In genomic region chr4:100820249-100820648, GRCh38 we compare ENCODE assay signal across 34 cellular contexts.
"Had no signal": no experiment of that assay in that cellular context is flagged by ENCODE, and none has a peak within 500 bp of the region (broad histone marks: within the 10 kb centered on the region; RNA-seq: fewer than 3 reads in every experiment).

No MANE protein-coding gene starts in this region.

- H3K9me3 ChIP-seq: adrenal gland, body of pancreas, esophagus muscularis mucosa, gastrocnemius medialis, heart left ventricle had no signal

- H3K9me3 Mint-ChIP-seq: activated B cell treated with CpG ODN at 0.5 μM for 24 hours; activated CD8-positive, alpha-beta T cell treated with anti-CD3 and anti-CD28 coated beads for 36 hours; activated naive CD4-positive, alpha-beta T cell treated with anti-CD3 and anti-CD28 coated beads for 36 hours; activated naive CD4-positive, alpha-beta T cell treated with anti-CD3 and anti-CD28 coated beads, Interleukin-2, amount 50 U/mL, for 24 hours; activated naive CD8-positive, alpha-beta T cell treated with anti-CD3 and anti-CD28 coated beads for 36 hours; activated naive CD8-positive, alpha-beta T cell treated with anti-CD3 and anti-CD28 coated beads, Interleukin-2, amount 50 U/mL, for 24 hours; activated T-helper 1 cell treated with anti-CD3 and anti-CD28 coated beads, Interleukin-12 subunit alpha, Interleukin-12 subunit beta, Interleukin-2, Interleukin-4 antibody, amounts not matched to agents 30 ng/mL and 10 ng/mL and 1 ng/mL, durations not matched to agents 14 hours and 24 hours and 36 hours; dendritic cell treated with granulocyte-macrophage colony-stimulating factor and Interleukin-4, amounts not matched to agents 40 ng/mL and 50 ng/mL, for 4 days; effector memory CD8-positive, alpha-beta T cell; T-helper 2 cell treated with Interferon-gamma antibody and Interleukin-4, amounts not matched to agents 5 μg/mL and 100 μg/mL, for 36 hours had no signal

- H3K4me1 Mint-ChIP-seq: activated B cell treated with CpG ODN at 0.5 μM for 24 hours; activated naive CD4-positive, alpha-beta T cell treated with anti-CD3 and anti-CD28 coated beads, Interleukin-2, amount 50 U/mL, for 24 hours; activated naive CD8-positive, alpha-beta T cell treated with anti-CD3 and anti-CD28 coated beads for 36 hours; T-helper 17 cell had no signal

- H3K27me3 ChIP-seq: adrenal gland, body of pancreas, esophagus muscularis mucosa, foreskin keratinocyte, gastrocnemius medialis, heart left ventricle had no signal

- H3K4me3 Mint-ChIP-seq: activated B cell treated with CpG ODN at 0.5 μM for 24 hours; activated CD8-positive, alpha-beta T cell treated with anti-CD3 and anti-CD28 coated beads for 36 hours; activated naive CD4-positive, alpha-beta T cell treated with anti-CD3 and anti-CD28 coated beads for 36 hours; activated naive CD4-positive, alpha-beta T cell treated with anti-CD3 and anti-CD28 coated beads, Interleukin-2, amount 50 U/mL, for 24 hours; activated naive CD8-positive, alpha-beta T cell treated with anti-CD3 and anti-CD28 coated beads for 36 hours; activated naive CD8-positive, alpha-beta T cell treated with anti-CD3 and anti-CD28 coated beads, Interleukin-2, amount 50 U/mL, for 24 hours; activated T-helper 1 cell treated with anti-CD3 and anti-CD28 coated beads, Interleukin-12 subunit alpha, Interleukin-12 subunit beta, Interleukin-2, Interleukin-4 antibody, amounts not matched to agents 30 ng/mL and 10 ng/mL and 1 ng/mL, durations not matched to agents 14 hours and 24 hours and 36 hours; dendritic cell treated with granulocyte-macrophage colony-stimulating factor and Interleukin-4, amounts not matched to agents 40 ng/mL and 50 ng/mL, for 4 days; effector memory CD8-positive, alpha-beta T cell; T-helper 17 cell; T-helper 2 cell treated with Interferon-gamma antibody and Interleukin-4, amounts not matched to agents 5 μg/mL and 100 μg/mL, for 36 hours had no signal

- H3K4me3 ChIP-seq: adrenal gland, body of pancreas, coronary artery, esophagus muscularis mucosa, gastrocnemius medialis, heart left ventricle had no signal

- H3K36me3 ChIP-seq: adrenal gland, esophagus muscularis mucosa, gastrocnemius medialis, heart left ventricle, WERI-Rb-1 had no signal

- DNase-seq: activated B cell treated with CpG ODN at 0.5 μM for 24 hours; activated CD4-positive, alpha-beta T cell treated with anti-CD3 and anti-CD28 coated beads for 48 hours; activated CD4-positive, alpha-beta T cell treated with anti-CD3 and anti-CD28 coated beads, Interleukin-2, amount 50 U/mL, for 1 hour; activated CD4-positive, alpha-beta T cell treated with anti-CD3 and anti-CD28 coated beads, Interleukin-2, amount 50 U/mL, for 48 hours; activated CD8-positive, alpha-beta memory T cell treated with anti-CD3 and anti-CD28 coated beads for 24 hours; activated CD8-positive, alpha-beta T cell treated with anti-CD3 and anti-CD28 coated beads for 36 hours; activated effector memory CD4-positive, alpha-beta T cell treated with anti-CD3 and anti-CD28 coated beads, Interleukin-2, amount 50 U/mL, for 16 hours; activated naive CD4-positive, alpha-beta T cell treated with anti-CD3 and anti-CD28 coated beads for 36 hours; activated naive CD8-positive, alpha-beta T cell treated with anti-CD3 and anti-CD28 coated beads for 36 hours; activated naive CD8-positive, alpha-beta T cell treated with anti-CD3 and anti-CD28 coated beads, Interleukin-2, amount 50 U/mL, for 24 hours; activated T-cell treated with anti-CD3 and anti-CD28 coated beads, Interleukin-2, amount 50 U/mL, for 48 hours; adrenal gland; aorta; body of pancreas; central memory CD4-positive, alpha-beta T cell; cerebellar nuclear complex; effector CD4-positive, alpha-beta T cell; effector memory CD8-positive, alpha-beta T cell; erythroblast; foreskin keratinocyte; gastrocnemius medialis; glutamatergic neuron; heart left ventricle; T-helper 17 cell; T1000; WERI-Rb-1 had no signal

- H3K27me3 Mint-ChIP-seq: activated B cell treated with CpG ODN at 0.5 μM for 24 hours; activated naive CD4-positive, alpha-beta T cell treated with anti-CD3 and anti-CD28 coated beads, Interleukin-2, amount 50 U/mL, for 24 hours; activated naive CD8-positive, alpha-beta T cell treated with anti-CD3 and anti-CD28 coated beads for 36 hours; dendritic cell treated with granulocyte-macrophage colony-stimulating factor and Interleukin-4, amounts not matched to agents 40 ng/mL and 50 ng/mL, for 4 days; effector memory CD8-positive, alpha-beta T cell; T-helper 17 cell had no signal

- H3K27ac ChIP-seq: adrenal gland, body of pancreas, coronary artery, esophagus muscularis mucosa, foreskin keratinocyte, gastrocnemius medialis, heart left ventricle, WERI-Rb-1 had no signal

- ATAC-seq: activated CD4-positive, CD25-positive, alpha-beta regulatory T cell treated with anti-CD3 and anti-CD28 coated beads, Interleukin-2, amount 50 U/mL, for 24 hours; activated CD8-positive, alpha-beta T cell treated with anti-CD3 and anti-CD28 coated beads for 36 hours; activated naive CD8-positive, alpha-beta T cell treated with anti-CD3 and anti-CD28 coated beads, Interleukin-2, amount 50 U/mL, for 24 hours; body of pancreas; effector memory CD8-positive, alpha-beta T cell; foreskin keratinocyte; gastrocnemius medialis; heart left ventricle; T-helper 17 cell had no signal

- H3K27ac Mint-ChIP-seq: activated B cell treated with CpG ODN at 0.5 μM for 24 hours; activated CD8-positive, alpha-beta T cell treated with anti-CD3 and anti-CD28 coated beads for 36 hours; activated naive CD4-positive, alpha-beta T cell treated with anti-CD3 and anti-CD28 coated beads for 36 hours; activated naive CD4-positive, alpha-beta T cell treated with anti-CD3 and anti-CD28 coated beads, Interleukin-2, amount 50 U/mL, for 24 hours; activated naive CD8-positive, alpha-beta T cell treated with anti-CD3 and anti-CD28 coated beads for 36 hours; activated naive CD8-positive, alpha-beta T cell treated with anti-CD3 and anti-CD28 coated beads, Interleukin-2, amount 50 U/mL, for 24 hours; activated T-helper 1 cell treated with anti-CD3 and anti-CD28 coated beads, Interleukin-12 subunit alpha, Interleukin-12 subunit beta, Interleukin-2, Interleukin-4 antibody, amounts not matched to agents 30 ng/mL and 10 ng/mL and 1 ng/mL, durations not matched to agents 14 hours and 24 hours and 36 hours; activated T-helper 2 cell treated with anti-CD3 and anti-CD28 coated beads, Interferon-gamma antibody, Interleukin-2, Interleukin-4, amounts not matched to agents 10 μg/mL and 5 μg/mL and 100 μg/mL, durations not matched to agents 14 hours and 24 hours and 36 hours; dendritic cell treated with granulocyte-macrophage colony-stimulating factor and Interleukin-4, amounts not matched to agents 40 ng/mL and 50 ng/mL, for 4 days; effector memory CD8-positive, alpha-beta T cell; T-helper 17 cell; T-helper 2 cell treated with Interferon-gamma antibody and Interleukin-4, amounts not matched to agents 5 μg/mL and 100 μg/mL, for 36 hours had no signal

- H3K36me3 Mint-ChIP-seq: activated naive CD4-positive, alpha-beta T cell treated with anti-CD3 and anti-CD28 coated beads, Interleukin-2, amount 50 U/mL, for 24 hours; activated naive CD8-positive, alpha-beta T cell treated with anti-CD3 and anti-CD28 coated beads for 36 hours had no signal

- H3K4me1 ChIP-seq: body of pancreas, esophagus muscularis mucosa, gastrocnemius medialis, heart left ventricle had no signal
